ENCODE assay signal across 10 cellular contexts in genomic region chr2:203718087-203718486, GRCh38. TPM values are rescaled to one million over a fixed set of nuclear protein-coding genes. Genes with fewer than 3 reads are reported as not detected.
DNase-seq lines count a peak whose midpoint lies in the region; ATAC-seq, FAIRE-seq and TF ChIP-seq lines count a peak whose summit lies in the region.
"Had no signal": no experiment of that assay in that cellular context is flagged by ENCODE, and none has a peak within 500 bp of the region (broad histone marks: within the 10 kb centered on the region; RNA-seq: fewer than 3 reads in every experiment).

No MANE protein-coding gene starts in this region.

- H3K27ac ChIP-seq in left ventricle myocardium inferior (replicated peaks): peak overlapping the region; percentile 20
- H3K27ac ChIP-seq: uterus had no signal

- ATAC-seq in HG02943 (IDR thresholded peaks at IDR 0.05; ENCODE audit: low read depth, unreplicated experiment) (peak; percentile 94), SK-N-SH treated with all-trans-retinoic acid at 6 μM for 48 hours (no peak)
- ATAC-seq: Panc1 had no signal

- no peak overlapping the region for H3K4me3 Mint-ChIP-seq in CD14-positive monocyte

- H3K36me3 Mint-ChIP-seq in CD14-positive monocyte: no peaks in the 10 kb centered on the region

- H3K36me3 ChIP-seq in left ventricle myocardium inferior: no peaks in the 10 kb centered on the region
- H3K36me3 ChIP-seq: uterus had no signal

- peaks cover 4% of the 10 kb centered on the region for H3K4me1 ChIP-seq in left ventricle myocardium inferior
- H3K4me1 ChIP-seq: uterus had no signal

- no peak overlapping the region for H3K4me3 ChIP-seq in left ventricle myocardium inferior
- H3K4me3 ChIP-seq: uterus had no signal

- intact Hi-C loops in left ventricle myocardium inferior (cut with micrococcal nuclease) (no loop called here), CD14-positive monocyte (cut with micrococcal nuclease) (no loop called here)

- H3K9me3 ChIP-seq in left ventricle myocardium inferior (replicated peaks): no peaks in the 10 kb centered on the region
- H3K9me3 ChIP-seq: uterus had no signal

- H3K27me3 Mint-ChIP-seq in CD14-positive monocyte (ENCODE audit: low read depth in 3 of 3): peaks cover 3 to 6% (median 4%) of the 10 kb centered on the region in 3 donors

- TF ChIP-seq CTCF in left ventricle myocardium inferior (IDR thresholded peaks at IDR 0.05; ENCODE audit: borderline replicate concordance) (no peak), CD14-positive monocyte (IDR thresholded peaks at IDR 0.05) (no peak)

- H3K27me3 ChIP-seq in left ventricle myocardium inferior (ENCODE audit: low read depth): no peaks in the 10 kb centered on the region
- H3K27me3 ChIP-seq: uterus had no signal

- H3K4me1 Mint-ChIP-seq in CD14-positive monocyte: peaks cover 3% of the 10 kb centered on the region

- peak overlapping the region in 1 of 7 donors; percentile 7 for H3K27ac Mint-ChIP-seq in CD14-positive monocyte

- peaks cover 0 to 2% (median 0%) of the 10 kb centered on the region in 7 donors for H3K9me3 Mint-ChIP-seq in CD14-positive monocyte

- DNase-seq in GM19238 (ENCODE audit: insufficient read length, low spot score): peak; percentile 23
- DNase-seq in T-helper 22 cell (ENCODE audit: low read depth): peak; percentile 53
- no peak for DNase-seq in left ventricle myocardium inferior
- no peak for DNase-seq in CD14-positive monocyte (ENCODE audit: low spot score)
- DNase-seq in NAMALWA (ENCODE audit: low spot score): no peak
- DNase-seq in HTR-8/SVneo (ENCODE audit: insufficient read length, low spot score): no peak

- no peak for FAIRE-seq in HTR-8/SVneo (lab: Jason Lieb, UNC)

TF ChIP-seq in SK-N-SH treated with all-trans-retinoic acid at 6 μM for 48 hours, 23 proteins besides CTCF, POLR2A, EP300 and RAD21:
- no peak for TF ChIP-seq POU6F1 (CRISPR knock-in tag; IDR thresholded peaks at IDR 0.05; ENCODE audit: borderline replicate concordance, low read depth)
- TF ChIP-seq ZNF70 (CRISPR knock-in tag; IDR thresholded peaks at IDR 0.05): no peak
- no peak for TF ChIP-seq BACH2 (CRISPR knock-in tag; IDR thresholded peaks at IDR 0.05; ENCODE audit: borderline replicate concordance)
- no peak for TF ChIP-seq ZC3H10 (CRISPR knock-in tag; IDR thresholded peaks at IDR 0.05)
- TF ChIP-seq TSHZ2 (CRISPR knock-in tag; IDR thresholded peaks at IDR 0.05): no peak
- TF ChIP-seq ZNF565 (CRISPR knock-in tag; conservative IDR thresholded peaks at IDR 0.05; ENCODE audit: low read depth): no peak
- no peak for TF ChIP-seq RARB (CRISPR knock-in tag; IDR thresholded peaks at IDR 0.05)
- TF ChIP-seq PATZ1 (CRISPR knock-in tag; IDR thresholded peaks at IDR 0.05; ENCODE audit: borderline replicate concordance): no peak
- TF ChIP-seq CREB5 (CRISPR knock-in tag; IDR thresholded peaks at IDR 0.05; ENCODE audit: low read depth): no peak
- TF ChIP-seq ZNF8 (CRISPR knock-in tag; IDR thresholded peaks at IDR 0.05): no peak
- TF ChIP-seq ESRRG (CRISPR knock-in tag; IDR thresholded peaks at IDR 0.05): no peak

RNA-seq across cellular contexts. Expression of gene CD28, which starts 11.6 kb away (rescaled TPM):
- total RNA-seq in left ventricle myocardium inferior: 0.77 TPM
- under 1 TPM; 0.09 to 0.21 TPM for polyA plus RNA-seq in CD14-positive monocyte

Comparison
In these comparisons a context has a peak if more than half of its experiments do, and no peak if none do; other contexts are left out.
1. DNase-seq: peak in GM19238 (single experiment) and T-helper 22 cell (single experiment); none in left ventricle myocardium inferior (single experiment), CD14-positive monocyte (single experiment), NAMALWA (single experiment) and HTR-8/SVneo (single experiment).